8 cellular contexts compared by ENCODE assay signal in genomic region chr1:28886731-28887417, GRCh38. TPM values are rescaled to one million over a fixed set of nuclear protein-coding genes. Genes with fewer than 3 reads are reported as not detected.
DNase-seq lines count a peak whose midpoint lies in the region; ATAC-seq and TF ChIP-seq lines count a peak whose summit lies in the region.

No MANE protein-coding gene starts in this region.

- H3K4me2 ChIP-seq in neural progenitor cell = peak overlapping the region; percentile 99

- no peaks in the 10 kb centered on the region for H3K79me2 ChIP-seq in neural progenitor cell (ENCODE audit: low read depth)

- DNase-seq in COLO829 (ENCODE audit: low spot score) (peak; percentile 74), Kasumi-1 (lab: John Stamatoyannopoulos, UW) (peak; percentile 64 to 72), SHP77 (lab: John Stamatoyannopoulos, UW) (peak; percentile 88 to 92), activated gamma-delta T cell treated with Interleukin-2 at 50 U/mL for 16 hours (peak; percentile 84), foreskin keratinocyte (peak; percentile 51 to 79), neural progenitor cell (ENCODE audit: low spot score) (peak; percentile 91)

- H3K9me3 ChIP-seq in neural progenitor cell (ENCODE audit: low read depth) (no peaks in the 10 kb centered on the region), stomach smooth muscle (ENCODE audit: control insufficient read depth in 2 of 2, low read length in 2 of 2) (no peaks in the 10 kb centered on the region)

- peaks cover 30% of the 10 kb centered on the region for H3F3A ChIP-seq in neural progenitor cell (ENCODE audit: low read depth)

- H3K9me3 Mint-ChIP-seq in neural progenitor cell = no peaks in the 10 kb centered on the region

- H3K36me3 ChIP-seq in neural progenitor cell (no peaks in the 10 kb centered on the region), stomach smooth muscle (ENCODE audit: control insufficient read depth in 2 of 2, insufficient read depth in 2 of 2, low read length in 2 of 2) (no peaks in the 10 kb centered on the region)

- H3K4me3 Mint-ChIP-seq in neural progenitor cell = peak overlapping the region; percentile 86

- no peaks in the 10 kb centered on the region for H4K20me1 ChIP-seq in neural progenitor cell (ENCODE audit: low read depth)

- H3K36me3 Mint-ChIP-seq in neural progenitor cell = no peaks in the 10 kb centered on the region

- peak overlapping the region; percentile 96 for H2AFZ ChIP-seq in neural progenitor cell (replicated peaks)

- no peak overlapping the region for H3K27ac Mint-ChIP-seq in neural progenitor cell

- ATAC-seq in GM21526 (IDR thresholded peaks at IDR 0.05; ENCODE audit: low FRiP score, unreplicated experiment) (peak; percentile 69), foreskin keratinocyte (peak; percentile 66)

- no peak for TF ChIP-seq CTCF in foreskin keratinocyte (conservative IDR thresholded peaks at IDR 0.05)
- no peak for TF ChIP-seq CTCF in neural progenitor cell (IDR thresholded peaks at IDR 0.05)

- no peak overlapping the region for H3K9ac ChIP-seq in neural progenitor cell
- peak overlapping the region; percentile 73 to 81 for H3K9ac ChIP-seq in stomach smooth muscle (ENCODE audit: low read length in 2 of 2)

- H3K27me3 ChIP-seq in foreskin keratinocyte (no peaks in the 10 kb centered on the region), neural progenitor cell (peaks cover 25% of the 10 kb centered on the region), stomach smooth muscle (ENCODE audit: control insufficient read depth in 1 of 2, insufficient read depth in 2 of 2, low read length in 2 of 2) (no peaks in the 10 kb centered on the region)

- H3K4me1 Mint-ChIP-seq in neural progenitor cell = peaks cover 27% of the 10 kb centered on the region

- H3K4me3 ChIP-seq in neural progenitor cell = peak overlapping the region; percentile 86
- peak overlapping the region; percentile 89 to 92 for H3K4me3 ChIP-seq in stomach smooth muscle (ENCODE audit: low read length in 2 of 2)

- H3K4me1 ChIP-seq in foreskin keratinocyte = peaks cover 10% of the 10 kb centered on the region
- H3K4me1 ChIP-seq in neural progenitor cell = peaks cover 26% of the 10 kb centered on the region
- H3K4me1 ChIP-seq in stomach smooth muscle (ENCODE audit: control insufficient read depth, insufficient read depth, low read length) = peaks cover 36% of the 10 kb centered on the region

- H3K27me3 Mint-ChIP-seq in neural progenitor cell (ENCODE audit: insufficient read depth, low read depth) = peaks cover 22% of the 10 kb centered on the region

- peak overlapping the region; percentile 85 for H3K27ac ChIP-seq in foreskin keratinocyte
- H3K27ac ChIP-seq in neural progenitor cell = no peak overlapping the region
- peak overlapping the region; percentile 37 for H3K27ac ChIP-seq in stomach smooth muscle (ENCODE audit: low read length)

RNA-seq across cellular contexts. Expression of gene EPB41, which starts 27.5 kb away (rescaled TPM):
- total RNA-seq in foreskin keratinocyte (16.1 and 16.8 TPM in 2 replicates), neural progenitor cell (ENCODE audit: low replicate concordance) (157 and 211 TPM in 2 replicates)
- 3.3 and 3.7 TPM in 2 replicates for polyA plus RNA-seq in foreskin keratinocyte
